8 cellular contexts compared by ENCODE assay signal in genomic region chr10:90787906-90788491, GRCh38.
A peak's percentile ranks its signal among the peaks of the same experiment; 100 is the strongest.
DNase-seq lines count a peak whose midpoint lies in the region; ATAC-seq and TF ChIP-seq lines count a peak whose summit lies in the region.

No MANE protein-coding gene starts in this region.

- H3K27me3 ChIP-seq in body of pancreas (no peaks in the 10 kb centered on the region), uterus (no peaks in the 10 kb centered on the region)

- H3K36me3 ChIP-seq in body of pancreas (replicated peaks in 1 of 2; ENCODE audit: insufficient read depth in 1 of 2, low read depth in 2 of 2) (no peaks in the 10 kb centered on the region), uterus (no peaks in the 10 kb centered on the region)

- peak; percentile 73 for TF ChIP-seq CTCF in GM12873 (IDR thresholded peaks at IDR 0.05; ENCODE audit: insufficient read depth, low read depth, low read length, missing control alignments)
- peak; percentile 58 to 87 (median 64) for TF ChIP-seq CTCF in body of pancreas (IDR thresholded peaks at IDR 0.05)
- peak in 3 of 4 experiments; percentile 12 to 29 (median 26) for TF ChIP-seq CTCF in uterus (IDR thresholded peaks at IDR 0.05)

- H3K27ac ChIP-seq in body of pancreas (no peak overlapping the region), uterus (no peak overlapping the region)

- intact Hi-C loops in body of pancreas (cut with DNase I) (loop anchor here (10.0 kb wide), 1 partner anchor 993 kb away; no protein-coding TSS in a partner anchor), uterus (cut with DNase I; ENCODE audit: low total_unique reads) (no loop called here)

- 39 to 41% methylated on average over 7 of the region's 7 CpGs for whole genome bisulfite sequencing in body of pancreas, 2 donors

- ATAC-seq in body of pancreas (peak; percentile 53), HG02840 (IDR thresholded peaks at IDR 0.05; ENCODE audit: low FRiP score, unreplicated experiment) (no peak), GM18907 (IDR thresholded peaks at IDR 0.05; ENCODE audit: unreplicated experiment) (no peak)

- DNase-seq in AG20443 (ENCODE audit: low spot score): peak; percentile 64
- DNase-seq in NCI-H446 treated with DMSO at 0.1 percent for 48 hours (lab: John Stamatoyannopoulos, UW): peak; percentile 9
- DNase-seq in body of pancreas: peak; percentile 34 to 47 (median 40)
- peak; percentile 60 for DNase-seq in left kidney (ENCODE audit: low read depth, low spot score)
- DNase-seq in uterus: no peak

- H3K4me3 ChIP-seq in body of pancreas (no peak overlapping the region), uterus (no peak overlapping the region)

- no peaks in the 10 kb centered on the region for H3K9me3 ChIP-seq in body of pancreas
- H3K9me3 ChIP-seq in uterus: no peaks in the 10 kb centered on the region

- no peaks in the 10 kb centered on the region for H3K4me1 ChIP-seq in body of pancreas
- no peaks in the 10 kb centered on the region for H3K4me1 ChIP-seq in uterus

- TF ChIP-seq POLR2A in body of pancreas (IDR thresholded peaks at IDR 0.05) (no peak), uterus (IDR thresholded peaks at IDR 0.05) (no peak)

Comparison
In these comparisons a context has a peak if more than half of its experiments do, and no peak if none do; other contexts are left out.
1. DNase-seq: peak in AG20443 (single experiment), NCI-H446 treated with DMSO at 0.1 percent for 48 hours (single experiment), body of pancreas (4 of 4) and left kidney (single experiment); none in uterus (0 of 2).
2. Peak in every context shown above with its lines, with median percentiles within 50 percentile points of each other: CTCF ChIP-seq.